In the genomic region with DNA sequence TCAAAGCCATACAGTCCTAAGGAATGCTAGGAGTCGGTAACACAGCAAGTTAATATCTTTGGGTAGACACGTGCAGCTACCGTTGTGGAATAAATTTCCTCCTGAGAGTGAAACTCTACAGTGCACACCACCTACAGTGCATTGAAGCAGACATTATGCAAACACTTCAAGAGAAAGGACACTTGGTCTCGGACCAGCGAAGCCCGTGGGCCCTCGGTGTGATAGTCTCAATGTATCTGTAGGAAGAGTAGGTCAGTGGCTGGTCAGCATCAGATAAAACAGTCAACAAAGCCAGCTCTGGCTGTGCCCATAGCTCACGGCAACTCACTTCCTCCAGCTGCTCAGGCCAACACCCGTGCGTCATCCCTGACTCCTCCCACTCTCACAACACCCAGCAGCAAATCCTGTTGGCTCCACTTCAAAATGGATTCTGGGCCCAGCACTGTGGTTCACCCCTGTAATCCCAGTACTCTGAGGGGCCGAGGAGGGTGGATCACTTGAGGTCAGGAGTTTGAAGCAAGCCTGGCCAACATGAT, we compare ENCODE assay signal across 8 cellular contexts. TPM values are rescaled to one million over a fixed set of nuclear protein-coding genes. Genes with fewer than 3 reads are reported as not detected.
DNase-seq lines count a peak whose midpoint lies in the region; ATAC-seq, FAIRE-seq and TF ChIP-seq lines count a peak whose summit lies in the region.
"Not testable (repeated sequence)": the region's sequence is repeated elsewhere in the genome, so short reads cannot be mapped to it uniquely, and the experiment has no call there.

No MANE protein-coding gene starts in this region.

- not testable (repeated sequence) for TF ChIP-seq CTCF in GM23338 (conservative IDR thresholded peaks at IDR 0.05; ENCODE audit: low read depth in 2 of 2); choroid plexus epithelial cell (conservative IDR thresholded peaks at IDR 0.05; ENCODE audit: low read depth, low read length); left ventricle myocardium inferior (IDR thresholded peaks at IDR 0.05; ENCODE audit: borderline replicate concordance); ovary (IDR thresholded peaks at IDR 0.05); vagina (IDR thresholded peaks at IDR 0.05)

- POLR2A ChIA-PET in activated CD4-positive, alpha-beta memory T cell treated with anti-CD3 and anti-CD28 coated beads, Interleukin-2, amount 10 ng/mL, durations not matched to agents 7 days and 5 days (lab: Charles Lee), result not testable (repeated sequence)

- peak; percentile 68 for ATAC-seq in GM23338

- H3K9me3 Mint-ChIP-seq in GM23338; activated CD4-positive, alpha-beta memory T cell treated with anti-CD3 and anti-CD28 coated beads, Interleukin-2, amount 10 ng/mL, durations not matched to agents 7 days and 5 days: not testable (repeated sequence)

- H4K20me1 ChIP-seq in GM23338 (replicated peaks; ENCODE audit: insufficient read depth), result not testable (repeated sequence)

- H3K79me2 ChIP-seq in GM23338 (replicated peaks; ENCODE audit: insufficient read depth), result not testable (repeated sequence)

- H3K36me3 ChIP-seq in GM23338 (ENCODE audit: insufficient read depth); left ventricle myocardium inferior; ovary; vagina: not testable (repeated sequence)

- H3K9me3 ChIP-seq in left ventricle myocardium inferior (replicated peaks); ovary; vagina: not testable (repeated sequence)

- H3K36me3 Mint-ChIP-seq in GM23338 (ENCODE audit: low read depth); activated CD4-positive, alpha-beta memory T cell treated with anti-CD3 and anti-CD28 coated beads, Interleukin-2, amount 10 ng/mL, durations not matched to agents 7 days and 5 days (ENCODE audit: low read depth): not testable (repeated sequence)

- H3K27me3 Mint-ChIP-seq in GM23338 (ENCODE audit: insufficient read depth, low read depth, poor library complexity); activated CD4-positive, alpha-beta memory T cell treated with anti-CD3 and anti-CD28 coated beads, Interleukin-2, amount 10 ng/mL, durations not matched to agents 7 days and 5 days: not testable (repeated sequence)

- H3K4me3 Mint-ChIP-seq in GM23338; activated CD4-positive, alpha-beta memory T cell treated with anti-CD3 and anti-CD28 coated beads, Interleukin-2, amount 10 ng/mL, durations not matched to agents 7 days and 5 days: not testable (repeated sequence)

- not testable (repeated sequence) for H2AFZ ChIP-seq in GM23338

- H3K27ac ChIP-seq in GM23338 (ENCODE audit: low read depth); ovary: not testable (repeated sequence)
- H3K27ac ChIP-seq in left ventricle myocardium inferior (replicated peaks) (peak overlapping the region; percentile 33), vagina (peak overlapping the region; percentile 33)

- FAIRE-seq in GM12891 (lab: Jason Lieb, UNC), result peak; percentile 95

- H3K27me3 ChIP-seq in GM23338 (ENCODE audit: insufficient read depth); left ventricle myocardium inferior (ENCODE audit: low read depth); ovary; vagina: not testable (repeated sequence)

- not testable (repeated sequence) for H3K4me3 ChIP-seq in GM23338; choroid plexus epithelial cell (ENCODE audit: low read depth, low read length); left ventricle myocardium inferior; ovary; vagina

- TF ChIP-seq EP300 in ovary (IDR thresholded peaks at IDR 0.05), result not testable (repeated sequence)

- not testable (repeated sequence) for H3K4me1 ChIP-seq in GM23338 (ENCODE audit: insufficient read depth); left ventricle myocardium inferior; ovary (ENCODE audit: insufficient read depth); vagina

- H3K4me2 ChIP-seq in GM23338, result not testable (repeated sequence)

- DNase-seq in GM12891 (ENCODE audit: insufficient read length, low spot score); GM23338 (ENCODE audit: low spot score); activated CD4-positive, alpha-beta memory T cell treated with anti-CD3 and anti-CD28 coated beads, Interleukin-2, amount 10 ng/mL, durations not matched to agents 7 days and 5 days; left ventricle myocardium inferior; vagina (ENCODE audit: extremely low spot score in 2 of 2): not testable (repeated sequence)
- DNase-seq in MV-4-11 (lab: John Stamatoyannopoulos, UW), result peak; percentile 75
- DNase-seq in choroid plexus epithelial cell (ENCODE audit: low read depth), result peak; percentile 70
- DNase-seq in ovary, result peak in 3 of 5 donors; percentile 44 to 58 (median 51)

- WGBS in ovary, 3 donors, result 34 to 50% (median 39%) methylated on average over 4 to 11 of the region's 11 CpGs

- H3K4me1 Mint-ChIP-seq in GM23338, result not testable (repeated sequence)
- H3K4me1 Mint-ChIP-seq in activated CD4-positive, alpha-beta memory T cell treated with anti-CD3 and anti-CD28 coated beads, Interleukin-2, amount 10 ng/mL, durations not matched to agents 7 days and 5 days, result peaks cover 20% of the 10 kb centered on the region

- CTCF ChIA-PET in activated CD4-positive, alpha-beta memory T cell treated with anti-CD3 and anti-CD28 coated beads, Interleukin-2, amount 10 ng/mL, durations not matched to agents 7 days and 5 days (lab: Charles Lee), result not testable (repeated sequence)

- not testable (repeated sequence) for TF ChIP-seq POLR2A in GM12891 (IDR thresholded peaks at IDR 0.05; ENCODE audit: low read depth, low read length); ovary (IDR thresholded peaks at IDR 0.05); vagina (IDR thresholded peaks at IDR 0.05)

- not testable (repeated sequence) for H3F3A ChIP-seq in GM23338 (replicated peaks; ENCODE audit: low read depth)

- not testable (repeated sequence) for H3K9me2 ChIP-seq in GM23338 (ENCODE audit: insufficient read depth)

- not testable (repeated sequence) for H3K27ac Mint-ChIP-seq in GM23338
- H3K27ac Mint-ChIP-seq in activated CD4-positive, alpha-beta memory T cell treated with anti-CD3 and anti-CD28 coated beads, Interleukin-2, amount 10 ng/mL, durations not matched to agents 7 days and 5 days, result peak overlapping the region; percentile 7

- intact Hi-C loops in left ventricle myocardium inferior (cut with micrococcal nuclease); vagina (cut with DNase I): not testable (repeated sequence)
- intact Hi-C loops in ovary (cut with DNase I), result loop anchor here in 1 of 4 donors (10.0 kb wide), 1 partner anchor 75 kb away; a partner anchor contains a TSS

RNA-seq across cellular contexts. Expression of a gene that starts 14.5 kb away (rescaled TPM):
- 1.2 TPM for polyA plus RNA-seq in GM12891 (2012; ENCODE audit: low read depth, missing spikeins)
- total RNA-seq in GM23338 (2014; rRNA removed; shearing (Covaris generic)), result 1.5 and 1.7 TPM in 2 replicates
- polyA plus RNA-seq in GM23338 (2016; fragmentation: Nextera tagmentation; extraction: Ambion mirVana), result 2.1 TPM in 2 replicates
- under 1 TPM; 0.55 to 0.81 TPM for total RNA-seq in activated CD4-positive, alpha-beta memory T cell treated with anti-CD3 and anti-CD28 coated beads, Interleukin-2, amount 10 ng/mL, durations not matched to agents 7 days and 5 days
- total RNA-seq in left ventricle myocardium inferior, result 3.5 TPM
- 10 to 100 TPM in 6 of 7 donors, 1 to 10 TPM in 1; 8.1 to 27.8 (median 14.9) TPM for total RNA-seq in ovary
- polyA plus RNA-seq in ovary, result 10 to 100 TPM; 14.3 to 22.5 TPM
- total RNA-seq in vagina, result 4.4 TPM

RNA-seq across cellular contexts. Expression of a gene that starts 19.7 kb away (rescaled TPM):
- polyA plus RNA-seq in GM12891 (2012; ENCODE audit: low read depth, missing spikeins), result 26.5 TPM
- total RNA-seq in GM23338 (2014; rRNA removed; shearing (Covaris generic)), result 51.9 and 59.2 TPM in 2 replicates
- polyA plus RNA-seq in GM23338 (2016; fragmentation: Nextera tagmentation; extraction: Ambion mirVana) (48.1 and 48.9 TPM in 2 replicates), ovary (1 to 10 TPM; 9.3 to 9.6 TPM)
- total RNA-seq in activated CD4-positive, alpha-beta memory T cell treated with anti-CD3 and anti-CD28 coated beads, Interleukin-2, amount 10 ng/mL, durations not matched to agents 7 days and 5 days, result 10 to 100 TPM; 58.8 to 62.5 TPM
- total RNA-seq in left ventricle myocardium inferior (15.8 TPM), ovary (10 to 100 TPM; 20.1 to 43.9 (median 39.4) TPM), vagina (20.6 TPM)
